In the genomic region with DNA sequence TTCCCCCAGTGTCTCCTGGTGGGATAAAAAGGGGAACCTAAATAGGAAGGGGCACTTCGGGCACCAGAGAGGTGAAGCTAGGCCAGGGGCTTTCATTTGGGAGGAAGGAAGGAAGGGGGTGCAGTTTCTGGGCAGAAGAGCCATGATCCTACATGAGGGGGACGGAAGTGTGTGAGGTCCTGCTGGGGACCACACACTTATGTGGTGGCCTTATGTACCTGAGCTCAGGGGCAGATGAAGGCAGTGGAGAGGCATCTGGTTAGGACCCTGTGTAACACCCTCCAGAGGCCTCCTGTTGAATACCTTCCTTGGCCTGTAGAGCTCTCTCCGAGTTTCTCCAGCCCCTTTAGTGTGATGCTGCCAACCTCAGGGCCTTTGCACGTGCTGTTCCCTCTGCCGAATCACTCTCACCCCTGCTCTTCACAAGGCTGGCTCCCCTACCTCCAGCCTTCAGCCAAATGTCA, we compare ENCODE assay signal across 16 cellular contexts. TPM values are rescaled to one million over a fixed set of nuclear protein-coding genes. Genes with fewer than 3 reads are reported as not detected.
"Had no signal": no experiment of that assay in that cellular context is flagged by ENCODE, and none has a peak within 500 bp of the region (broad histone marks: within the 10 kb centered on the region; RNA-seq: fewer than 3 reads in every experiment).

No MANE protein-coding gene starts in this region.

- H3K36me3 ChIP-seq: adrenal gland, esophagus muscularis mucosa, thyroid gland had no signal

- H3K9me3 ChIP-seq: adrenal gland, esophagus muscularis mucosa, mucosa of descending colon, thyroid gland had no signal

- H3K36me3 Mint-ChIP-seq: naive thymus-derived CD8-positive, alpha-beta T cell had no signal

- H3K4me3 Mint-ChIP-seq: activated CD4-positive, alpha-beta T cell treated with anti-CD3 and anti-CD28 coated beads for 36 hours; activated CD8-positive, alpha-beta T cell treated with anti-CD3 and anti-CD28 coated beads, Interleukin-2, amount 10 ng/mL, durations not matched to agents 7 days and 5 days; naive thymus-derived CD8-positive, alpha-beta T cell had no signal

- H3K27ac Mint-ChIP-seq: activated CD4-positive, alpha-beta T cell treated with anti-CD3 and anti-CD28 coated beads for 36 hours had no signal

- H3K27ac ChIP-seq: thyroid gland, VCaP had no signal

- FAIRE-seq: islet of Langerhans had no signal

- H3K9me3 Mint-ChIP-seq: naive thymus-derived CD8-positive, alpha-beta T cell had no signal

- H3K27me3 ChIP-seq: adrenal gland, esophagus muscularis mucosa, thyroid gland had no signal

- H3K4me1 Mint-ChIP-seq: activated CD4-positive, alpha-beta T cell treated with anti-CD3 and anti-CD28 coated beads for 36 hours had no signal

- ATAC-seq: activated CD4-positive, alpha-beta T cell treated with anti-CD3 and anti-CD28 coated beads for 36 hours; activated CD8-positive, alpha-beta T cell treated with anti-CD3 and anti-CD28 coated beads, Interleukin-2, amount 10 ng/mL, durations not matched to agents 7 days and 5 days; mucosa of descending colon; naive thymus-derived CD8-positive, alpha-beta T cell had no signal

- DNase-seq: activated CD4-positive, alpha-beta T cell treated with anti-CD3 and anti-CD28 coated beads for 36 hours; activated CD8-positive, alpha-beta memory T cell treated with anti-CD3 and anti-CD28 coated beads, Interleukin-2, amount 50 U/mL, for 48 hours; activated CD8-positive, alpha-beta T cell treated with anti-CD3 and anti-CD28 coated beads, Interleukin-2, amount 10 ng/mL, durations not matched to agents 7 days and 5 days; activated naive CD4-positive, alpha-beta T cell; mucosa of descending colon; stimulated activated CD4-positive, alpha-beta T cell treated with anti-CD3 and anti-CD28 coated beads, Interleukin-15, amount 100 ng/mL, for 24 hours; stimulated activated CD4-positive, alpha-beta T cell treated with anti-CD3 and anti-CD28 coated beads, Interleukin-4, amount 100 ng/mL, for 24 hours; thyroid gland had no signal

- H3K4me3 ChIP-seq: adrenal gland, esophagus muscularis mucosa, mucosa of descending colon, thyroid gland had no signal

RNA-seq across cellular contexts. Expression of gene TNS4, which starts 37.0 kb away (rescaled TPM):
- total RNA-seq: dermis microvascular lymphatic vessel endothelial cell; esophagus muscularis mucosa; lung microvascular endothelial cell; naive thymus-derived CD8-positive, alpha-beta T cell; skeletal muscle tissue had no signal
- polyA plus RNA-seq: naive thymus-derived CD8-positive, alpha-beta T cell had no signal
